ENCODE assay signal across 8 cellular contexts in genomic region chr16:49854227-49855203, GRCh38. TPM values are rescaled to one million over a fixed set of nuclear protein-coding genes. Genes with fewer than 3 reads are reported as not detected.
DNase-seq lines count a peak whose midpoint lies in the region; ATAC-seq and TF ChIP-seq lines count a peak whose summit lies in the region.

No MANE protein-coding gene starts in this region.

- ATAC-seq in GM18505 (IDR thresholded peaks at IDR 0.05; ENCODE audit: unreplicated experiment) (peak; percentile 8), HG02970 (IDR thresholded peaks at IDR 0.05; ENCODE audit: low FRiP score, unreplicated experiment) (peak; percentile 4)

- H3K36me3 ChIP-seq in spleen = no peaks in the 10 kb centered on the region

- peak overlapping the region; percentile 70 for H3K4me3 Mint-ChIP-seq in activated T-helper 2 cell treated with anti-CD3 and anti-CD28 coated beads, Interferon-gamma antibody, Interleukin-2, Interleukin-4, amounts not matched to agents 10 μg/mL and 5 μg/mL and 100 μg/mL, durations not matched to agents 14 hours and 24 hours and 36 hours (ENCODE audit: low read depth)

- H3K4me3 ChIP-seq in iPS-18c (ENCODE audit: insufficient read depth, low read depth, low read length) = peak overlapping the region; percentile 75
- H3K4me3 ChIP-seq in spleen = peak overlapping the region; percentile 57 to 89 (median 70)

- peaks cover 3% of the 10 kb centered on the region for H3K4me1 Mint-ChIP-seq in activated T-helper 2 cell treated with anti-CD3 and anti-CD28 coated beads, Interferon-gamma antibody, Interleukin-2, Interleukin-4, amounts not matched to agents 10 μg/mL and 5 μg/mL and 100 μg/mL, durations not matched to agents 14 hours and 24 hours and 36 hours (ENCODE audit: low read depth)

- H3K27me3 ChIP-seq in spleen (replicated peaks in 1 of 7) = peaks cover 0 to 75% (median 26%) of the 10 kb centered on the region in 7 donors

- DNase-seq in activated T-helper 2 cell treated with anti-CD3 and anti-CD28 coated beads, Interferon-gamma antibody, Interleukin-2, Interleukin-4, amounts not matched to agents 10 μg/mL and 5 μg/mL and 100 μg/mL, durations not matched to agents 14 hours and 24 hours and 36 hours (ENCODE audit: low spot score) = no peak
- DNase-seq in spleen (peak; percentile 81), NCI-H1436 (lab: John Stamatoyannopoulos, UW) (no peak), posterior vena cava (ENCODE audit: low spot score) (no peak), pons (ENCODE audit: low spot score) (no peak)

- intact Hi-C loops in activated T-helper 2 cell treated with anti-CD3 and anti-CD28 coated beads, Interferon-gamma antibody, Interleukin-2, Interleukin-4, amounts not matched to agents 10 μg/mL and 5 μg/mL and 100 μg/mL, durations not matched to agents 14 hours and 24 hours and 36 hours (cut with micrococcal nuclease) = no loop called here
- intact Hi-C loops in spleen (cut with DNase I; ENCODE audit: low total_unique reads) = no loop called here
- intact Hi-C loops in posterior vena cava (cut with DNase I) = loop anchor here (5.0 to 10.0 kb wide), 4 partner anchors 152 to 362 kb away; no protein-coding TSS in a partner anchor

- no peak overlapping the region for H3K27ac Mint-ChIP-seq in activated T-helper 2 cell treated with anti-CD3 and anti-CD28 coated beads, Interferon-gamma antibody, Interleukin-2, Interleukin-4, amounts not matched to agents 10 μg/mL and 5 μg/mL and 100 μg/mL, durations not matched to agents 14 hours and 24 hours and 36 hours

- H3K9me3 ChIP-seq in iPS-18c (ENCODE audit: control insufficient read depth, insufficient read depth, low read length) (peaks cover 2% of the 10 kb centered on the region), spleen (no peaks in the 10 kb centered on the region)

- no peak for TF ChIP-seq CTCF in spleen (IDR thresholded peaks at IDR 0.05 in 8 of 11, conservative IDR thresholded peaks at IDR 0.05 in 3 of 11)

- peak overlapping the region in 7 of 8 donors; percentile 79 to 91 (median 89) for H3K27ac ChIP-seq in spleen

- H3K27me3 Mint-ChIP-seq in activated T-helper 2 cell treated with anti-CD3 and anti-CD28 coated beads, Interferon-gamma antibody, Interleukin-2, Interleukin-4, amounts not matched to agents 10 μg/mL and 5 μg/mL and 100 μg/mL, durations not matched to agents 14 hours and 24 hours and 36 hours (ENCODE audit: low read depth) = peaks cover 38% of the 10 kb centered on the region

- no peaks in the 10 kb centered on the region for H3K9me3 Mint-ChIP-seq in activated T-helper 2 cell treated with anti-CD3 and anti-CD28 coated beads, Interferon-gamma antibody, Interleukin-2, Interleukin-4, amounts not matched to agents 10 μg/mL and 5 μg/mL and 100 μg/mL, durations not matched to agents 14 hours and 24 hours and 36 hours

- H3K4me1 ChIP-seq in spleen = peaks cover 14 to 87% (median 60%) of the 10 kb centered on the region in 6 donors

- WGBS in spleen, 5 donors = 14 to 34% (median 19%) methylated on average over 28 to 76 of the region's 76 CpGs

- no peak for TF ChIP-seq POLR2A in GM18505 (IDR thresholded peaks at IDR 0.05; ENCODE audit: borderline replicate concordance, extremely low read depth, insufficient read depth, insufficient read length)
- no peak for TF ChIP-seq POLR2A in spleen (IDR thresholded peaks at IDR 0.05)

- H3K36me3 Mint-ChIP-seq in activated T-helper 2 cell treated with anti-CD3 and anti-CD28 coated beads, Interferon-gamma antibody, Interleukin-2, Interleukin-4, amounts not matched to agents 10 μg/mL and 5 μg/mL and 100 μg/mL, durations not matched to agents 14 hours and 24 hours and 36 hours (ENCODE audit: low read depth) = no peaks in the 10 kb centered on the region

RNA-seq across cellular contexts. Expression of gene ZNF423, which starts 1.4 kb away (rescaled TPM):
- total RNA-seq in activated T-helper 2 cell treated with anti-CD3 and anti-CD28 coated beads, Interferon-gamma antibody, Interleukin-2, Interleukin-4, amounts not matched to agents 10 μg/mL and 5 μg/mL and 100 μg/mL, durations not matched to agents 14 hours and 24 hours and 36 hours = not detected in 2 replicates
- total RNA-seq in spleen = 1 to 10 TPM; 3.5 to 7.0 (median 5.3) TPM
- under 1 TPM; 0.36 to 0.96 (median 0.67) TPM for polyA plus RNA-seq in spleen
- total RNA-seq in posterior vena cava = 10 to 100 TPM; 12.3 to 29.3 TPM

Comparison
In these comparisons a context has a peak if more than half of its experiments do, and no peak if none do; other contexts are left out.
1. intact Hi-C loops: an anchor here in posterior vena cava (5.0 to 10.0 kb wide); none called in activated T-helper 2 cell treated with anti-CD3 and anti-CD28 coated beads, Interferon-gamma antibody, Interleukin-2, Interleukin-4, amounts not matched to agents 10 μg/mL and 5 μg/mL and 100 μg/mL, durations not matched to agents 14 hours and 24 hours and 36 hours and spleen.